ENCODE assay signal across 1 cellular context in the genomic region with DNA sequence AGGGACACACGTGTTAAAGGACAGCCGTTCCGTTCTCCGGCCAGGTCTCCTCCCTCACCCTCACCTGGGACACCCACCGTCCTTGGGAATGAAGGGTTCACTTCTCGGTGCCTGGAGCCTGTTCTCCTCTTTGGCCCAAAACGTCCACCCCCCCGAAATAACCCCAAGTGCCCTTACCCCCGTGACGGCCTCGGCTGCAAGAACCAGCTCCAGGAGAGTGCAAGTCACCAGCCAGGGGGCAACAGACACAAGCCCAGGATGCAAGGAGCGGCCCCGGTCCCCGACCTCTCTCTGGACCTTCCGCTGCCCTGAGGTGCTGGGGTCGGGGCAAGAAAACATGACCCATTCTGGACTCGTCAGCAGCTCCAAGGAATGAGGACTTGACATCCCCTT.
A peak's percentile ranks its signal among the peaks of the same experiment; 100 is the strongest.
TF ChIP-seq lines count a peak whose summit lies in the region.

No MANE protein-coding gene starts in this region.

TF ChIP-seq in endothelial cell of umbilical vein, 7 proteins besides CTCF, POLR2A, EP300 and RAD21:
- TF ChIP-seq FOS (IDR thresholded peaks at IDR 0.05; ENCODE audit: borderline replicate concordance, insufficient read depth, low read length): no peak
- peak; percentile 38 for TF ChIP-seq EZH2 (IDR thresholded peaks at IDR 0.05; ENCODE audit: borderline replicate concordance, low read depth, low read length, severe bottlenecking)
TF ChIP-seq in endothelial cell of umbilical vein: peak in this region for 1.
